ENCODE assay signal across 1 cellular context in the genomic region with DNA sequence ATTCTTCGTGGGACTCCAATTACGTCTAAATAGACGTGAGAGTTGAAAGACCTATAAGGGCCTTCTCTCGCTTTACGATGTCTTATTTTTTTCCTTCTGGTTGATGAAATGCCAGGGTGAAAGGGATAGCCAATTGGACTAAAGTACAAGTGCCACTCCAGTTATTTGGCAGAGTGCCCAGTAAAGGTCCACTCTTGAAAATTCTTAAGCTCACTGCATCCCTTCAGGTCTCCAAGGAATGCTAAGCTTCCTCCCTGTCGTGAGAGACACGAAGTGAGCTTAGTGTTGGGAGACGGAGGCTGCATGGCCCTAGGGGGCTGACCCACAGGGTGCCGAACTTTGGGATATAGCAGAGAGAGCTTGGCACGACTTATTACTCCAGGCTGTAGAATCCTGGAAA. TPM values are rescaled to one million over a fixed set of nuclear protein-coding genes. Genes with fewer than 3 reads are reported as not detected.
"Had no signal": no experiment of that assay in that cellular context is flagged by ENCODE, and none has a peak within 500 bp of the region (broad histone marks: within the 10 kb centered on the region; RNA-seq: fewer than 3 reads in every experiment).

No MANE protein-coding gene starts in this region.

RNA-seq across cellular contexts. Expression of a gene that starts 19.9 kb away (rescaled TPM):
- total RNA-seq: OCI-LY7 had no signal
